15 cellular contexts compared by ENCODE assay signal in the genomic region with DNA sequence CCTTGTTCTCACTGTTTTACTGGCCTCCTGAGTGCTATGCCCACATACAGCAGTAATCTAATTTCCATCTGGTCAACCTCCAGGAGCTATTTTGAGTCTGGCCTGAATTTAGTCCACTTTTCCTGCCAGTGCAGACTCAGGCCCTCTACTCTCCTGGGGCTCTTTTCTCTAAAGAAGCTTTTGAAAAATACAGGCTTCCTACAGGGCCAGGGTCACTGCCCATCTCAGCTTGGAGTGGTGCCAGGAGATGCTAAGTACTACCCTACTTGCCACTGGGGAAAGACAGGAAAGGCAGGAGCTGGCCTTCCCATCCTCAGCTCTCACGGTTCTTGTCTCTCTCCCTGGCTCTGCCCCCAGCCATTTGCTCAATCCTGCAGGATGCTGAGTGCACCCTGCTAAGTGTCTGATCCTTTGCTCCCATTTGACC.
DNase-seq lines count a peak whose midpoint lies in the region; ATAC-seq, FAIRE-seq and TF ChIP-seq lines count a peak whose summit lies in the region.
"Had no signal": no experiment of that assay in that cellular context is flagged by ENCODE, and none has a peak within 500 bp of the region (broad histone marks: within the 10 kb centered on the region; RNA-seq: fewer than 3 reads in every experiment).

No MANE protein-coding gene starts in this region.

- DNase-seq in A549 (ENCODE audit: low read depth in 1 of 2, low spot score in 1 of 2) (no peak), RPMI7951 (ENCODE audit: low read depth) (peak; percentile 58), globus pallidus (ENCODE audit: low spot score) (peak; percentile 46), activated gamma-delta T cell (lab: John Stamatoyannopoulos, UW) (no peak), Caco-2 (no peak), foreskin keratinocyte (no peak), OCI-M2 (lab: John Stamatoyannopoulos, UW; ENCODE audit: unreplicated experiment) (no peak)
- DNase-seq: amniotic stem cell; foreskin melanocyte; NCI-H345; stimulated activated CD4-positive, alpha-beta T cell treated with anti-CD3 and anti-CD28 coated beads, Interleukin-4, amount 100 ng/mL, for 24 hours had no signal

- H3K27ac ChIP-seq in A549 (peak overlapping the region; percentile 54 to 83), parathyroid adenoma (peak overlapping the region; percentile 48), foreskin keratinocyte (no peak overlapping the region)
- H3K27ac ChIP-seq: BLaER1 had no signal

- intact Hi-C loops in Caco-2 (cut with micrococcal nuclease; ENCODE audit: unreplicated experiment) = no loop called here

- no peak for TF ChIP-seq RAD21 in A549 (conservative IDR thresholded peaks at IDR 0.05 in 1 of 2, IDR thresholded peaks at IDR 0.05 in 1 of 2)

- TF ChIP-seq CTCF in A549 (IDR thresholded peaks at IDR 0.05) = no peak
- no peak for TF ChIP-seq CTCF in parathyroid adenoma (IDR thresholded peaks at IDR 0.05)
- no peak for TF ChIP-seq CTCF in Caco-2 (IDR thresholded peaks at IDR 0.05; ENCODE audit: insufficient read depth in 1 of 2, low read depth in 1 of 2, low read length in 1 of 2, severe bottlenecking in 1 of 2, unreplicated experiment in 1 of 2)
- no peak for TF ChIP-seq CTCF in foreskin keratinocyte (conservative IDR thresholded peaks at IDR 0.05)

- WGBS in A549 (ENCODE audit: missing lambda C conversion rate) = 90% methylated on average over 1 of the region's 1 CpG

- no TSS peak for BruUV-seq in Caco-2 (replicated peaks; lab: Mats Ljungman, UMichigan)

- H3K9me3 ChIP-seq in A549 = no peaks in the 10 kb centered on the region
- no peaks in the 10 kb centered on the region for H3K9me3 ChIP-seq in parathyroid adenoma (ENCODE audit: control insufficient read depth, low read length)
- 0 out of 2 replicates have a peak, but pooled peaks cover 3% of the 10 kb centered on the region for H3K9me3 ChIP-seq in Caco-2
- H3K9me3 ChIP-seq: BLaER1 had no signal

- H3K79me2 ChIP-seq in parathyroid adenoma = no peaks in the 10 kb centered on the region

- peaks cover 7% of the 10 kb centered on the region for H3K9me3 Mint-ChIP-seq in Caco-2 (ENCODE audit: unreplicated experiment)
- H3K9me3 Mint-ChIP-seq: IgD-negative memory B cell had no signal

- TF ChIP-seq EP300 in A549 (IDR thresholded peaks at IDR 0.05) = no peak

- H3K9ac ChIP-seq in parathyroid adenoma = no peak overlapping the region
- H3K9ac ChIP-seq: BLaER1 had no signal

- peaks cover 35% of the 10 kb centered on the region for H3K4me1 Mint-ChIP-seq in Caco-2 (ENCODE audit: low read depth, unreplicated experiment)

- H3K4me1 ChIP-seq in A549 = peaks cover 34% of the 10 kb centered on the region
- no peaks in the 10 kb centered on the region for H3K4me1 ChIP-seq in parathyroid adenoma
- H3K4me1 ChIP-seq in Caco-2 = peaks cover 23% of the 10 kb centered on the region
- H3K4me1 ChIP-seq in foreskin keratinocyte = peaks cover 13% of the 10 kb centered on the region

- H2AFZ ChIP-seq in parathyroid adenoma = no peak overlapping the region

- FAIRE-seq in A549 (lab: Jason Lieb, UNC) = no peak
- FAIRE-seq: GM12878 had no signal

- no peak for TF ChIP-seq POLR2A in A549 (IDR thresholded peaks at IDR 0.05; ENCODE audit: low read length)

- no peaks in the 10 kb centered on the region for H3K27me3 Mint-ChIP-seq in Caco-2 (ENCODE audit: insufficient read depth, unreplicated experiment)

- CTCF ChIA-PET in A549 (lab: Yijun Ruan, JAX) (interaction anchor here (1.1 kb wide), 1 partner anchor 136 kb away, joined by 3 read pairs; no protein-coding TSS in a partner anchor), Caco-2 (lab: Charles Lee) (no interaction called here)

- H3K4me2 ChIP-seq in A549 = peak overlapping the region; percentile 52; the same call in 1 of the 3 replicates
- no peak overlapping the region for H3K4me2 ChIP-seq in parathyroid adenoma (ENCODE audit: low read length)
- H3K4me2 ChIP-seq: BLaER1 had no signal

- POLR2A ChIA-PET in A549 (lab: Yijun Ruan, JAX) (interaction anchor here (1.3 kb wide), 1 partner anchor 165 kb away, joined by 7 read pairs; no protein-coding TSS in a partner anchor), Caco-2 (lab: Charles Lee) (no interaction called here)

- H3K27me3 ChIP-seq in parathyroid adenoma (ENCODE audit: control insufficient read depth, insufficient read depth, low read length) (no peaks in the 10 kb centered on the region), Caco-2 (replicated peaks; ENCODE audit: control insufficient read depth, insufficient read depth, low read length) (no peaks in the 10 kb centered on the region), foreskin keratinocyte (no peaks in the 10 kb centered on the region)
- H3K27me3 ChIP-seq: BLaER1 had no signal

- no peak overlapping the region for H3K4me3 Mint-ChIP-seq in Caco-2 (ENCODE audit: unreplicated experiment)
- H3K4me3 Mint-ChIP-seq: IgD-negative memory B cell had no signal

- no peak for ATAC-seq in A549
- no peak for ATAC-seq in foreskin keratinocyte
- ATAC-seq: GM12878 had no signal

- H3K4me3 ChIP-seq in A549 (no peak overlapping the region), parathyroid adenoma (ENCODE audit: low read depth, low read length) (no peak overlapping the region), Caco-2 (ENCODE audit: low read depth, low read length) (no peak overlapping the region)
- H3K4me3 ChIP-seq: BLaER1, GM12878 had no signal

- no peak overlapping the region for H3K27ac Mint-ChIP-seq in Caco-2 (ENCODE audit: unreplicated experiment)
- H3K27ac Mint-ChIP-seq: IgD-negative memory B cell had no signal

- no peaks in the 10 kb centered on the region for H3K36me3 Mint-ChIP-seq in Caco-2 (ENCODE audit: insufficient read depth, unreplicated experiment)

- H3K36me3 ChIP-seq in parathyroid adenoma (ENCODE audit: control insufficient read depth, insufficient read depth, low read length) (no peaks in the 10 kb centered on the region), Caco-2 (ENCODE audit: control insufficient read depth, insufficient read depth, low read length) (no peaks in the 10 kb centered on the region)
- H3K36me3 ChIP-seq: BLaER1 had no signal

TF ChIP-seq in A549, 52 proteins besides CTCF, POLR2A, EP300 and RAD21:
- no peak for TF ChIP-seq BHLHE40 (IDR thresholded peaks at IDR 0.05; ENCODE audit: low read depth, low read length)
- TF ChIP-seq CHD4 (IDR thresholded peaks at IDR 0.05; ENCODE audit: borderline replicate concordance) = no peak
- no peak for TF ChIP-seq FOSL2 (IDR thresholded peaks at IDR 0.05)
- no peak for TF ChIP-seq FOSL2 (CRISPR knock-in tag; IDR thresholded peaks at IDR 0.05)
- TF ChIP-seq GATA3 (IDR thresholded peaks at IDR 0.05; ENCODE audit: borderline replicate concordance) = no peak
- no peak for TF ChIP-seq HOXB13 (CRISPR knock-in tag; IDR thresholded peaks at IDR 0.05; ENCODE audit: low read depth)

Comparison
In these comparisons a context has a peak if more than half of its experiments do, and no peak if none do; other contexts are left out.
1. DNase-seq: peak in RPMI7951 (single experiment) and globus pallidus (single experiment); none in A549 (0 of 2), activated gamma-delta T cell (single experiment), Caco-2 (0 of 2), foreskin keratinocyte (0 of 2) and OCI-M2 (single experiment).